Comparison of ENCODE assay signal across 1 cellular context in the genomic region with DNA sequence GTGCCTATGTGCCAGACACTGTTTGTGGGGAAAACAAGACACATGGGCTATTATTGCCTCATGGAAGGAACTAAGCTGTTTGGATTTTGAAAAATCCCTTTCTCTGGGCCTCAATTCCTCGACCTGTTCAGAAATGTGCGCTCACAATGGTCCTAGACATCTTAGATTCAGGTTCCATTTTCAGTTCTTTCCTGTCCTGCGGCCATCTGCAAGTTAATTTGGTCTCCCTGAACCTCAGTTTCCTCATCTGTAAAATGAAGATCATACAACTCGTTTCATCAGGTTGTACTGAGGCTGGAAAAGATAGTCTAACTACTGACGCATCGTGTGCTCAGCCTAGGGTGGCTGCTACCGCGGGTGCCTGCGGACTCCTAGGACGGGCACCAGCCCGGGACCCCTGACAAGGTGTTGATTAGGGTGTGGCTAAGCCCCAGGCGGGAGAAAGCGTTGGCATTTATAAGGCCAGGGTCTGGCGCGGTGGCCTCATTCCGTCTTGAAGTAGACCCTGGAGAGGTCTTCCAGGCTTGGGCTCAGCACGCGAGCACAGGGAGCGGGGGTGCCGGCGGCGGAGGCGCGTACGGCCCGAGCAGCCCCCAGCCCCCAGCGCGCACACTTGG.
TF ChIP-seq lines count a peak whose summit lies in the region.

No MANE protein-coding gene starts in this region.

TF ChIP-seq in K562, 482 proteins besides CTCF, POLR2A, EP300 and RAD21 (continued from another document):
- TF ChIP-seq BCOR (IDR thresholded peaks at IDR 0.05) (0 out of 2 replicates have a peak, but pooled peaks have one; percentile 11), ETV1 (tag; conservative IDR thresholded peaks at IDR 0.05; ENCODE audit: low read depth) (no peak), DPF2 (IDR thresholded peaks at IDR 0.05) (no peak), DMBX1 (CRISPR knock-in tag; IDR thresholded peaks at IDR 0.05; ENCODE audit: borderline replicate concordance) (peak; percentile 45; the same call in 1 of the 2 replicates), NR0B1 (IDR thresholded peaks at IDR 0.05; ENCODE audit: partially characterized antibody) (no peak), CSDE1 (IDR thresholded peaks at IDR 0.05) (0 out of 4 replicates have a peak, but pooled peaks of 1 of the 2 experiments have one; percentile 29), SP1 (CRISPR knock-in tag; IDR thresholded peaks at IDR 0.05) (0 out of 2 replicates have a peak, but pooled peaks have one; percentile 16), ZNF431 (CRISPR knock-in tag; IDR thresholded peaks at IDR 0.05) (peak; percentile 17; the same call in 1 of the 2 replicates), ETV6 (IDR thresholded peaks at IDR 0.05; ENCODE audit: borderline replicate concordance in 1 of 2, low read depth in 2 of 2, low read length in 1 of 2) (0 out of 4 replicates have a peak, but pooled peaks of 1 of the 2 experiments have one; percentile 7), ETV6 (CRISPR knock-in tag; IDR thresholded peaks at IDR 0.05; ENCODE audit: borderline replicate concordance) (peak; percentile 7; the same call in 1 of the 2 replicates), ZNF121 (CRISPR knock-in tag; conservative IDR thresholded peaks at IDR 0.05) (0 out of 2 replicates have a peak, but pooled peaks have one; percentile 12)
- TF ChIP-seq, protein P1, sequence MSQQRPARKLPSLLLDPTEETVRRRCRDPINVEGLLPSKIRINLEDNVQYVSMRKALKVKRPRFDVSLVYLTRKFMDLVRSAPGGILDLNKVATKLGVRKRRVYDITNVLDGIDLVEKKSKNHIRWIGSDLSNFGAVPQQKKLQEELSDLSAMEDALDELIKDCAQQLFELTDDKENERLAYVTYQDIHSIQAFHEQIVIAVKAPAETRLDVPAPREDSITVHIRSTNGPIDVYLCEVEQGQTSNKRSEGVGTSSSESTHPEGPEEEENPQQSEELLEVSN (IDR thresholded peaks at IDR 0.05; ENCODE audit: borderline replicate concordance in 1 of 2, extremely low read depth in 1 of 2, insufficient read depth in 1 of 2, insufficient read length in 1 of 2, low read depth in 1 of 2, low read length in 1 of 2, poor library complexity in 1 of 2, severe bottlenecking in 1 of 2): peak in 1 of 2 experiments; percentile 42
